Comparison of ENCODE assay signal across 16 cellular contexts in the genomic region with DNA sequence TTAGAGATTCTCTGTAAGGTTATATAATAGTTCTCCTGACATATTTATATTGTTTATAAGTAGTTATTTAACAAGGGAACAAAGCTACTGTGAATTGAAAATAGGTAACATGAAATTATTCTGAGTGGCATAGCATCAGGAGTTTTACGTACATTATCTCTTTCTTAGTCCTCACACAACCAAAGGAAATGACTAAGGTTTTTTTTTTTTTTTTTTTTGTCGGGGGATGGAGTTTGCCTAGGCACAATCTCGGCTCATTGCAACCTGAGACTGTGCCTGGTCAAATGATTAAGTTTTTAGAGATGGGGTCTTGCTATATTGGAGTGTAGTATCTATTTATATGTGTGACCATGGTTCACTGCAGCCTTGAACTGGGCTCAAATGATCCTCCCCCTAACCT. TPM values are rescaled to one million over a fixed set of nuclear protein-coding genes. Genes with fewer than 3 reads are reported as not detected.
DNase-seq lines count a peak whose midpoint lies in the region; ATAC-seq and TF ChIP-seq lines count a peak whose summit lies in the region.
"Had no signal": no experiment of that assay in that cellular context is flagged by ENCODE, and none has a peak within 500 bp of the region (broad histone marks: within the 10 kb centered on the region; RNA-seq: fewer than 3 reads in every experiment).

No MANE protein-coding gene starts in this region.

- ATAC-seq in activated CD8-positive, alpha-beta memory T cell treated with anti-CD3 and anti-CD28 coated beads, Interleukin-2, amount 10 ng/mL, durations not matched to agents 7 days and 5 days, result peak; percentile 80
- peak; percentile 43 for ATAC-seq in activated naive CD8-positive, alpha-beta T cell treated with anti-CD3 and anti-CD28 coated beads, Interleukin-2, amount 50 U/mL, for 24 hours
- no peak for ATAC-seq in HG02623 (IDR thresholded peaks at IDR 0.05; ENCODE audit: unreplicated experiment)
- ATAC-seq in GM19463 (IDR thresholded peaks at IDR 0.05; ENCODE audit: unreplicated experiment), result no peak
- ATAC-seq: heart left ventricle, left cardiac atrium had no signal

- no peaks in the 10 kb centered on the region for H3K9me3 ChIP-seq in Loucy (ENCODE audit: insufficient read depth, low read depth, low read length)
- H3K9me3 ChIP-seq: heart left ventricle, Peyer's patch had no signal

- H2AFZ ChIP-seq in Loucy (ENCODE audit: low read length), result no peak overlapping the region

- H3K9me3 Mint-ChIP-seq in activated CD8-positive, alpha-beta memory T cell treated with anti-CD3 and anti-CD28 coated beads, Interleukin-2, amount 10 ng/mL, durations not matched to agents 7 days and 5 days (ENCODE audit: low read depth), result no peaks in the 10 kb centered on the region
- H3K9me3 Mint-ChIP-seq in activated naive CD8-positive, alpha-beta T cell treated with anti-CD3 and anti-CD28 coated beads, Interleukin-2, amount 50 U/mL, for 24 hours, result no peaks in the 10 kb centered on the region
- H3K9me3 Mint-ChIP-seq in nephron progenitor cell (no peaks in the 10 kb centered on the region), progenitor cell of endocrine pancreas (ENCODE audit: low read depth) (no peaks in the 10 kb centered on the region)

- H3F3A ChIP-seq in Loucy (ENCODE audit: low read depth), result no peaks in the 10 kb centered on the region

- no peak overlapping the region for H3K9ac ChIP-seq in Loucy (ENCODE audit: low read depth, low read length, poor library complexity, severe bottlenecking)

- peaks cover 6% of the 10 kb centered on the region for H3K4me1 ChIP-seq in Loucy (ENCODE audit: insufficient read depth, low read length, poor library complexity, severe bottlenecking)
- H3K4me1 ChIP-seq: Peyer's patch had no signal

- H3K27ac Mint-ChIP-seq in activated CD8-positive, alpha-beta memory T cell treated with anti-CD3 and anti-CD28 coated beads, Interleukin-2, amount 10 ng/mL, durations not matched to agents 7 days and 5 days, result peak overlapping the region; percentile 69
- peak overlapping the region; percentile 19 for H3K27ac Mint-ChIP-seq in activated naive CD8-positive, alpha-beta T cell treated with anti-CD3 and anti-CD28 coated beads, Interleukin-2, amount 50 U/mL, for 24 hours
- H3K27ac Mint-ChIP-seq in nephron progenitor cell (peak overlapping the region; percentile 45), progenitor cell of endocrine pancreas (no peak overlapping the region)

- H3K4me1 Mint-ChIP-seq in activated CD8-positive, alpha-beta memory T cell treated with anti-CD3 and anti-CD28 coated beads, Interleukin-2, amount 10 ng/mL, durations not matched to agents 7 days and 5 days, result peaks cover 22% of the 10 kb centered on the region
- H3K4me1 Mint-ChIP-seq in activated naive CD8-positive, alpha-beta T cell treated with anti-CD3 and anti-CD28 coated beads, Interleukin-2, amount 50 U/mL, for 24 hours, result peaks cover 15% of the 10 kb centered on the region
- H3K4me1 Mint-ChIP-seq in nephron progenitor cell (peaks cover 8% of the 10 kb centered on the region), progenitor cell of endocrine pancreas (ENCODE audit: low read depth) (no peaks in the 10 kb centered on the region)

- no peaks in the 10 kb centered on the region for H3K27me3 Mint-ChIP-seq in activated CD8-positive, alpha-beta memory T cell treated with anti-CD3 and anti-CD28 coated beads, Interleukin-2, amount 10 ng/mL, durations not matched to agents 7 days and 5 days
- no peaks in the 10 kb centered on the region for H3K27me3 Mint-ChIP-seq in activated naive CD8-positive, alpha-beta T cell treated with anti-CD3 and anti-CD28 coated beads, Interleukin-2, amount 50 U/mL, for 24 hours
- H3K27me3 Mint-ChIP-seq in nephron progenitor cell (ENCODE audit: low read depth, poor library complexity) (no peaks in the 10 kb centered on the region), progenitor cell of endocrine pancreas (no peaks in the 10 kb centered on the region)

- 0 out of 2 replicates have a peak, but pooled peaks cover 6% of the 10 kb centered on the region for H3K79me2 ChIP-seq in Loucy (ENCODE audit: insufficient read depth, low read length)

- H3K36me3 Mint-ChIP-seq in activated CD8-positive, alpha-beta memory T cell treated with anti-CD3 and anti-CD28 coated beads, Interleukin-2, amount 10 ng/mL, durations not matched to agents 7 days and 5 days, result peaks cover 43% of the 10 kb centered on the region
- peaks cover 26% of the 10 kb centered on the region for H3K36me3 Mint-ChIP-seq in activated naive CD8-positive, alpha-beta T cell treated with anti-CD3 and anti-CD28 coated beads, Interleukin-2, amount 50 U/mL, for 24 hours (ENCODE audit: low read depth)
- H3K36me3 Mint-ChIP-seq in nephron progenitor cell (ENCODE audit: low read depth) (peaks cover 37% of the 10 kb centered on the region), progenitor cell of endocrine pancreas (ENCODE audit: insufficient read depth) (peaks cover 11% of the 10 kb centered on the region)

- H3K36me3 ChIP-seq in Loucy (ENCODE audit: insufficient read depth, low read length), result peaks cover 88% of the 10 kb centered on the region

- no peak overlapping the region for H3K4me3 ChIP-seq in Loucy (ENCODE audit: low read length, poor library complexity, severe bottlenecking)
- H3K4me3 ChIP-seq: heart left ventricle, Peyer's patch had no signal

- no peak overlapping the region for H3K4me3 Mint-ChIP-seq in activated CD8-positive, alpha-beta memory T cell treated with anti-CD3 and anti-CD28 coated beads, Interleukin-2, amount 10 ng/mL, durations not matched to agents 7 days and 5 days
- H3K4me3 Mint-ChIP-seq in activated naive CD8-positive, alpha-beta T cell treated with anti-CD3 and anti-CD28 coated beads, Interleukin-2, amount 50 U/mL, for 24 hours, result no peak overlapping the region
- H3K4me3 Mint-ChIP-seq in nephron progenitor cell (no peak overlapping the region), progenitor cell of endocrine pancreas (ENCODE audit: low read depth) (no peak overlapping the region)

- H3K9me2 ChIP-seq in Loucy (replicated peaks; ENCODE audit: low read depth, low read length), result no peaks in the 10 kb centered on the region

- H3K4me2 ChIP-seq in Loucy (ENCODE audit: low read depth, low read length, poor library complexity, severe bottlenecking), result peak overlapping the region; percentile 44

- peaks cover 16% of the 10 kb centered on the region for H4K20me1 ChIP-seq in Loucy (ENCODE audit: insufficient read depth, low read length, poor library complexity, severe bottlenecking)

- CTCF ChIA-PET in activated CD8-positive, alpha-beta memory T cell treated with anti-CD3 and anti-CD28 coated beads, Interleukin-2, amount 10 ng/mL, durations not matched to agents 7 days and 5 days (lab: Charles Lee), result interaction anchor here (0.9 kb wide), 1 partner anchor 18 kb away, joined by 3 read pairs; no protein-coding TSS in a partner anchor

- H3K27me3 ChIP-seq in Loucy (ENCODE audit: insufficient read depth, low read length, poor library complexity, severe bottlenecking), result no peaks in the 10 kb centered on the region
- H3K27me3 ChIP-seq: heart left ventricle, Peyer's patch had no signal

- DNase-seq in activated CD8-positive, alpha-beta memory T cell treated with anti-CD3 and anti-CD28 coated beads, Interleukin-2, amount 10 ng/mL, durations not matched to agents 7 days and 5 days, result no peak
- no peak for DNase-seq in activated CD8-positive, alpha-beta memory T cell treated with anti-CD3 and anti-CD28 coated beads, Interleukin-2, amount 50 U/mL, for 48 hours
- no peak for DNase-seq in activated naive CD8-positive, alpha-beta T cell treated with anti-CD3 and anti-CD28 coated beads, Interleukin-2, amount 50 U/mL, for 24 hours
- DNase-seq in nephron progenitor cell, result no peak
- no peak for DNase-seq in progenitor cell of endocrine pancreas (ENCODE audit: low spot score, unreplicated experiment)
- DNase-seq: ACHN, H7, heart left ventricle, left cardiac atrium, NCI-H1048, NCI-H2171 treated with DMSO at 0.1 percent for 48 hours, NCI-H774, Peyer's patch had no signal

- TF ChIP-seq CTCF in Loucy (conservative IDR thresholded peaks at IDR 0.05; ENCODE audit: low read length) (no peak), nephron progenitor cell (IDR thresholded peaks at IDR 0.05) (no peak), progenitor cell of endocrine pancreas (IDR thresholded peaks at IDR 0.05; ENCODE audit: unreplicated experiment) (no peak)

RNA-seq across cellular contexts. Expression of a gene that starts 24.9 kb away (rescaled TPM):
- total RNA-seq in activated CD8-positive, alpha-beta memory T cell treated with anti-CD3 and anti-CD28 coated beads, Interleukin-2, amount 10 ng/mL, durations not matched to agents 7 days and 5 days, result 10 to 100 TPM; 42.9 to 48.2 TPM
- 35.4 and 37.4 TPM in 2 replicates for total RNA-seq in progenitor cell of endocrine pancreas

RNA-seq across cellular contexts. Expression of a gene that starts 25.2 kb away (rescaled TPM):
- total RNA-seq in activated CD8-positive, alpha-beta memory T cell treated with anti-CD3 and anti-CD28 coated beads, Interleukin-2, amount 10 ng/mL, durations not matched to agents 7 days and 5 days, result 10 to 100 TPM; 30.5 to 37.7 TPM
- 9.0 and 12.4 TPM in 2 replicates for total RNA-seq in progenitor cell of endocrine pancreas

Comparison
In these comparisons a context has a peak if more than half of its experiments do, and no peak if none do; other contexts are left out.
1. ATAC-seq: peak in activated CD8-positive, alpha-beta memory T cell treated with anti-CD3 and anti-CD28 coated beads, Interleukin-2, amount 10 ng/mL, durations not matched to agents 7 days and 5 days (single experiment) and activated naive CD8-positive, alpha-beta T cell treated with anti-CD3 and anti-CD28 coated beads, Interleukin-2, amount 50 U/mL, for 24 hours (single experiment); none in HG02623 (single experiment) and GM19463 (single experiment).